ENCODE assay signal across 8 cellular contexts in genomic region chr10:7409732-7410168, GRCh38. TPM values are rescaled to one million over a fixed set of nuclear protein-coding genes. Genes with fewer than 3 reads are reported as not detected.
DNase-seq lines count a peak whose midpoint lies in the region; ATAC-seq, FAIRE-seq and TF ChIP-seq lines count a peak whose summit lies in the region.

No MANE protein-coding gene starts in this region.

- DNase-seq in Kasumi-1 (lab: John Stamatoyannopoulos, UW) (peak; percentile 31 to 59), K562 (ENCODE audit: extremely low read depth in 1 of 4, low spot score in 3 of 4) (peak in 2 of 4 experiments; percentile 29 to 32), medulla oblongata (ENCODE audit: extremely low spot score) (peak; percentile 65), testis (peak; percentile 39), mucosa of gallbladder (ENCODE audit: low spot score) (no peak), left lobe of liver (ENCODE audit: low spot score) (no peak), NCI-H2227 (lab: John Stamatoyannopoulos, UW; ENCODE audit: unreplicated experiment) (no peak)

- H3K9me3 ChIP-seq in K562 (replicated peaks; ENCODE audit: control insufficient read depth, insufficient read depth, low read depth, low read length) (no peaks in the 10 kb centered on the region), testis (no peaks in the 10 kb centered on the region)

- H3K4me1 ChIP-seq in K562 (replicated peaks in 1 of 2; ENCODE audit: control insufficient read depth in 2 of 2, insufficient read depth in 2 of 2, low read length in 2 of 2) (peaks cover 24 to 34% of the 10 kb centered on the region in 2 experiments), testis (peaks cover 14% of the 10 kb centered on the region)

- H3K79me2 ChIP-seq in K562 (ENCODE audit: control insufficient read depth, insufficient read depth, low read length): peaks cover 60% of the 10 kb centered on the region

- no peaks in the 10 kb centered on the region for H3K9me1 ChIP-seq in K562 (ENCODE audit: control insufficient read depth, insufficient read depth, low read length)

- no peak for TF ChIP-seq POLR2A in K562 (conservative IDR thresholded peaks at IDR 0.05)
- no peak for TF ChIP-seq POLR2A in testis (IDR thresholded peaks at IDR 0.05)

- H2AFZ ChIP-seq in K562 (ENCODE audit: low read depth, low read length): peak overlapping the region; percentile 74

- intact Hi-C loops in K562 (cut with micrococcal nuclease): loop anchor here (2.0 to 10.0 kb wide), 4 partner anchors 95 to 489 kb away; no protein-coding TSS in a partner anchor
- intact Hi-C loops in testis (cut with DNase I; ENCODE audit: low total_unique reads): loop anchor here (5.0 kb wide), 1 partner anchor 147 kb away; no protein-coding TSS in a partner anchor

- H3K9ac ChIP-seq in K562 (ENCODE audit: insufficient read depth in 1 of 2, low read depth in 2 of 2, low read length in 2 of 2): peak overlapping the region; percentile 81 to 98

- no peak for TF ChIP-seq EP300 in K562 (IDR thresholded peaks at IDR 0.05; ENCODE audit: low read length)

- in situ Hi-C loops in K562 (cut with MboI): loop anchor here (5.0 to 25.0 kb wide), 3 partner anchors 145 to 722 kb away; no protein-coding TSS in a partner anchor

- CTCF ChIA-PET in K562 (lab: Yijun Ruan, JAX; ENCODE audit: low intra/inter-chr PET ratio): no interaction called here

- POLR2A ChIA-PET in K562 (lab: Yijun Ruan, JAX): interaction anchor here (0.7 to 1.7 kb wide), 2 partner anchors 10 to 355 kb away, joined by 3 to 6 read pairs; no protein-coding TSS in a partner anchor

- H3K36me3 ChIP-seq in K562 (ENCODE audit: control insufficient read depth, insufficient read depth, low read length) (peaks cover 6% of the 10 kb centered on the region; the same call in 2 of the 3 replicates), testis (ENCODE audit: low read depth, missing control alignments) (no peaks in the 10 kb centered on the region)

- WGBS in K562 (ENCODE audit: insufficient coverage, low coverage, missing lambda C conversion rate): 0% methylated on average over 15 of the region's 15 CpGs
- WGBS in testis, 2 donors: 0% methylated on average over 15 of the region's 15 CpGs

- peak overlapping the region; percentile 85 for H3K4me2 ChIP-seq in K562 (ENCODE audit: insufficient read depth, low read length)

- BruUV-seq in K562 (replicated peaks; lab: Mats Ljungman, UMichigan): no TSS peak

- TF ChIP-seq CTCF in K562 (IDR thresholded peaks at IDR 0.05 in 2 of 3, conservative IDR thresholded peaks at IDR 0.05 in 1 of 3; ENCODE audit: insufficient read depth in 2 of 3, low read depth in 1 of 3, low read length in 3 of 3) (no peak), testis (IDR thresholded peaks at IDR 0.05) (no peak)

- peak; percentile 1 for ATAC-seq in GM18861 (IDR thresholded peaks at IDR 0.05; ENCODE audit: unreplicated experiment)
- no peak for ATAC-seq in K562
- no peak for ATAC-seq in left lobe of liver

- H3K4me3 ChIP-seq in K562: peak overlapping the region; percentile 85
- peak overlapping the region; percentile 71 to 80 for H3K4me3 ChIP-seq in testis

- no peak for FAIRE-seq in K562 (lab: Jason Lieb, UNC)

- H3K27me3 ChIP-seq in K562 (ENCODE audit: control insufficient read depth in 2 of 2, insufficient read depth in 2 of 2, low read length in 2 of 2): no peaks in the 10 kb centered on the region
- H3K27me3 ChIP-seq in testis: no peaks in the 10 kb centered on the region

- H3K27ac ChIP-seq in K562 (ENCODE audit: extremely low read depth, low read depth, low read length) (peak overlapping the region; percentile 83), testis (peak overlapping the region; percentile 33 to 83)

- peaks cover 8% of the 10 kb centered on the region; the same call in 1 of the 2 replicates for H4K20me1 ChIP-seq in K562 (replicated peaks; ENCODE audit: control insufficient read depth, insufficient read depth, low read length)

- no peak for TF ChIP-seq RAD21 in K562 (CRISPR knock-in tag; conservative IDR thresholded peaks at IDR 0.05 in 1 of 2, IDR thresholded peaks at IDR 0.05 in 1 of 2)

TF ChIP-seq in K562, 482 proteins besides CTCF, POLR2A, EP300 and RAD21:
- TF ChIP-seq ZNF316 (IDR thresholded peaks at IDR 0.05) (peak; percentile 54), CHD1 (IDR thresholded peaks at IDR 0.05; ENCODE audit: low read length) (peak; percentile 40), C11orf30 (IDR thresholded peaks at IDR 0.05; ENCODE audit: low read depth) (peak; percentile 4; the same call in 1 of the 2 replicates), HDAC2 (IDR thresholded peaks at IDR 0.05) (no peak), MYNN (IDR thresholded peaks at IDR 0.05) (no peak), MYNN (CRISPR knock-in tag; IDR thresholded peaks at IDR 0.05) (no peak), NFATC3 (IDR thresholded peaks at IDR 0.05) (no peak), YY1 (IDR thresholded peaks at IDR 0.05; ENCODE audit: borderline replicate concordance in 1 of 3, control insufficient read depth in 1 of 3, extremely low read depth in 1 of 3, insufficient read depth in 3 of 3, insufficient read length in 1 of 3, insufficient replicate concordance in 2 of 3, low read depth in 1 of 3, low read length in 2 of 3) (peak in 1 of 3 experiments; percentile 71), SLC30A9 (CRISPR knock-in tag; IDR thresholded peaks at IDR 0.05) (no peak), TBP (optimal IDR thresholded peaks at IDR 0.05; ENCODE audit: low read depth, low read length) (no peak)
TF ChIP-seq in K562: peak in this region for 4.

RNA-seq across cellular contexts. Expression of gene SFMBT2, which starts 1.1 kb away (rescaled TPM):
- total RNA-seq in K562 (2011; cell fraction: chromatin; rRNA removed; ENCODE audit: low replicate concordance): 51.8 and 114 TPM in 2 replicates
- 23.8 and 29.5 TPM in 2 replicates for total RNA-seq in K562 (2011; cell fraction: nucleolus; rRNA removed)
- 50.7 and 67.7 TPM in 2 replicates for total RNA-seq in K562 (2011; cell fraction: nucleoplasm; rRNA removed)
- 5.2 and 6.4 TPM in 2 replicates for total RNA-seq in K562 (2014; rRNA removed)
- 9.6 and 9.9 TPM in 2 replicates for total RNA-seq in K562 (2014; rRNA removed; fragmentation: Illumina TruSeq; extraction: Trizol)
- total RNA-seq in K562 (2015; rRNA removed; fragmentation: Illumina TruSeq; extraction: Trizol): 7.3 and 7.6 TPM in 2 replicates
- 12.1 and 13.6 TPM in 2 replicates for total RNA-seq in K562 (2021)
- 8.4 and 10.0 TPM in 2 replicates for polyA plus RNA-seq in K562 (2011; rRNA removed)
- 4.1 and 7.4 TPM in 2 replicates for polyA plus RNA-seq in K562 (2011; cell fraction: cytosol; rRNA removed)
- polyA plus RNA-seq in K562 (2011; cell fraction: nucleus; rRNA removed): 23.9 and 27.9 TPM in 2 replicates
- 5.0 and 6.9 TPM in 2 replicates for polyA plus RNA-seq in K562 (2012)
- 7.8 and 9.2 TPM in 2 replicates for polyA plus RNA-seq in K562 (2014; fragmentation: Illumina TruSeq; extraction: Trizol)
- 1 to 10 TPM; 1.2 TPM for polyA plus RNA-seq in K562 (2014; fragmentation: Nextera tagmentation; extraction: Ambion mirVana)
- polyA plus RNA-seq in K562 (2014; rRNA removed): 6.2 and 6.5 TPM in 2 replicates
- 17.7 and 30.0 TPM in 2 replicates for polyA minus RNA-seq in K562 (2011; rRNA and poly(A)+ RNA removed)
- polyA minus RNA-seq in K562 (2011; cell fraction: cytosol; rRNA and poly(A)+ RNA removed): 8.5 and 9.5 TPM in 2 replicates
- 18.8 and 35.8 TPM in 2 replicates for polyA minus RNA-seq in K562 (2011; cell fraction: nucleus; rRNA and poly(A)+ RNA removed)
- total RNA-seq in testis: 1 to 10 TPM; 7.6 to 8.5 TPM
- 3.6 TPM for polyA plus RNA-seq in testis (ENCODE audit: insufficient read depth, low read depth, low replicate concordance)
- total RNA-seq in mucosa of gallbladder: 19.8 TPM
- 1.1 TPM for total RNA-seq in left lobe of liver

Comparison
In these comparisons a context has a peak if more than half of its experiments do, and no peak if none do; other contexts are left out.
1. DNase-seq: peak in Kasumi-1 (2 of 2), medulla oblongata (single experiment) and testis (single experiment); none in mucosa of gallbladder (single experiment), left lobe of liver (single experiment) and NCI-H2227 (single experiment).